ENCODE assay signal across 8 cellular contexts in the genomic region with DNA sequence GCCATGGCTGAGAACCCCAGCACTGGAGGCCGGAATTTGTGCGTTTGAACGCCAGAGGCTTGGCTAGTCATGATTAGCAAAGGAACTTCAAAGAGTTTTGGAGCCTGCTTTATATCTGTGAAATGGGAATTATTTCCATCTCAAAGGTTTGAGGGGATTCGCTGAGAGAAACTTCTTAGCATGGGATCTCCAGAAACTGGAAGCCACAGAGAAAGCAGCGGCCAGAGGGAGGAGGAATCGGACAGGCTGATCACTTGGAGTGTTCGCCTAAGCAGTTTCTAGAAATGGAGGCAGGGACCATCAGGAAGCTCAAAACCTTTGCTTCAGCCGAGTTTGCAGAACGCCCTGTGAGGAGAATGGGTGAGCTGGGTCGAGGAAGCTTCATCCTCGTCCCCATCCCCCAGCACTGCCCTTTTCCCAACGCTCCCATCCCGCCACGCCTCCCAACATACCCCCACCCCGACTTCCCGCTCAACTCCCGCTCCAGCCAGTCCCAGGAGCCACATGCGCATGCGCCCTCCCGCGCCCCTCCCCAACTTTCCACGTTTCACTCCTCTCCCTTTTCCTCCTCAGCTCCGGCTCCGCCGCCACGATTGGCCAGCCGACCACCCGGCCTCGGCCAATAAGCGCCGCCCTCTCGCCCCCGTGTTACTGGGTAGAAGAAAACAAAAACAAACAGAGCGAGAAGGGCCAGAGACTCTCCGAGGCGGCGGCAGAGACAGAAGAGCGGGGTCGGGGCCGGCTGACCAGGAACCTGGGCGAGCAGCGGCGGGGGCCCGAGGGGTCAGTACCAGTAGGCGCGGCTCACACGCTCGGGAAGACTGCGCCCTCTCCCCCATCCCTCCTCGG. TPM values are rescaled to one million over a fixed set of nuclear protein-coding genes. Genes with fewer than 3 reads are reported as not detected.
DNase-seq lines count a peak whose midpoint lies in the region; ATAC-seq and TF ChIP-seq lines count a peak whose summit lies in the region.

TSS of gene PDCD4 (plus strand) at position 693 of the 849 bp plus-strand sequence. CDS start 4,100 bp downstream, outside the sequence.

- H3K27ac ChIP-seq in PC-9: peak within 1 kb of the TSS; percentile 19; the same call in 1 of the 2 replicates

- peaks cover 21% of the 10 kb centered on the region for H3K79me2 ChIP-seq in PC-9 (ENCODE audit: low read depth)

- no peaks in the 10 kb centered on the region for H3K36me3 ChIP-seq in PC-9 (ENCODE audit: low read depth)
- no peaks in the 10 kb centered on the region for H3K36me3 ChIP-seq in mucosa of stomach (ENCODE audit: control insufficient read depth, insufficient read depth, low read length)

- POLR2A ChIA-PET in PC-9 (lab: Charles Lee; ENCODE audit: unreplicated experiment): interaction anchor here (0.6 to 0.8 kb wide), 3 partner anchors 13 to 707 kb away, joined by 3 to 7 read pairs (median 3); no protein-coding TSS in a partner anchor

- peak within 1 kb of the TSS; percentile 60 for H3K4me3 ChIP-seq in Jurkat, Clone E6-1 (ENCODE audit: low read length)
- H3K4me3 ChIP-seq in PC-9 (peak within 1 kb of the TSS; percentile 80), mucosa of stomach (ENCODE audit: low read length) (peak within 1 kb of the TSS; percentile 44)

- BruUV-seq in PC-9 (replicated peaks; lab: Mats Ljungman, UMichigan): TSS peak; percentile 69

- no peaks in the 10 kb centered on the region for H3K9me3 ChIP-seq in PC-9 (ENCODE audit: insufficient read depth, low read depth)
- no peaks in the 10 kb centered on the region for H3K9me3 ChIP-seq in mucosa of stomach (ENCODE audit: control insufficient read depth, low read length)

- H3K4me1 ChIP-seq in PC-9 (replicated peaks; ENCODE audit: insufficient read depth) (peaks cover 14% of the 10 kb centered on the region), mucosa of stomach (ENCODE audit: control insufficient read depth, insufficient read depth, low read length) (peaks cover 26% of the 10 kb centered on the region)

- no peaks in the 10 kb centered on the region for H3K36me3 Mint-ChIP-seq in activated T-cell treated with anti-CD3 and anti-CD28 coated beads, Interleukin-2, amount 50 U/mL, for 4 hours (ENCODE audit: insufficient read depth)

- intact Hi-C loops in PC-9 (cut with micrococcal nuclease; ENCODE audit: unreplicated experiment): loop anchor here (5.0 kb wide), 2 partner anchors 54 to 119 kb away; no protein-coding TSS in a partner anchor

- H3K27me3 ChIP-seq in PC-9 (ENCODE audit: insufficient read depth, low read depth): no peaks in the 10 kb centered on the region
- H3K27me3 ChIP-seq in mucosa of stomach (ENCODE audit: control insufficient read depth, insufficient read depth, low read length): no peaks in the 10 kb centered on the region

- H3K27me3 Mint-ChIP-seq in activated T-cell treated with anti-CD3 and anti-CD28 coated beads, Interleukin-2, amount 50 U/mL, for 4 hours (ENCODE audit: low read depth): no peaks in the 10 kb centered on the region

- ATAC-seq in GM21619 (IDR thresholded peaks at IDR 0.05; ENCODE audit: unreplicated experiment): peak; percentile 73
- ATAC-seq in activated T-cell treated with anti-CD3 and anti-CD28 coated beads, Interleukin-2, amount 50 U/mL, for 4 hours: peak; percentile 79 to 84

- DNase-seq in DMS153 (lab: John Stamatoyannopoulos, UW): peak; percentile 98
- peak; percentile 90 for DNase-seq in Jurkat, Clone E6-1 (ENCODE audit: low read depth, low spot score)
- DNase-seq in PC-9: peak; percentile 82 to 95
- peak; percentile 92 for DNase-seq in activated T-cell treated with anti-CD3 and anti-CD28 coated beads, Interleukin-2, amount 50 U/mL, for 4 hours
- peak; percentile 94 to 96 for DNase-seq in erythroblast (lab: John Stamatoyannopoulos, UW)
- DNase-seq in stimulated activated CD8-positive, alpha-beta memory T cell treated with anti-CD3 and anti-CD28 coated beads, Interleukin-7, amount 100 ng/mL, for 1 hour (ENCODE audit: low read depth in 2 of 2): peak; percentile 84 to 89

- TF ChIP-seq POLR2A in erythroblast (IDR thresholded peaks at IDR 0.05; ENCODE audit: low read length): peak; percentile 85

- peak within 1 kb of the TSS; percentile 98 for H3K4me3 Mint-ChIP-seq in activated T-cell treated with anti-CD3 and anti-CD28 coated beads, Interleukin-2, amount 50 U/mL, for 4 hours

- H3K9ac ChIP-seq in mucosa of stomach (ENCODE audit: low read length): peak within 1 kb of the TSS; percentile 87

- peaks cover 70% of the 10 kb centered on the region for H3K4me1 Mint-ChIP-seq in activated T-cell treated with anti-CD3 and anti-CD28 coated beads, Interleukin-2, amount 50 U/mL, for 4 hours (ENCODE audit: low read depth)

- no peaks in the 10 kb centered on the region for H4K20me1 ChIP-seq in PC-9 (ENCODE audit: insufficient read depth)

- H3K9me3 Mint-ChIP-seq in activated T-cell treated with anti-CD3 and anti-CD28 coated beads, Interleukin-2, amount 50 U/mL, for 4 hours: no peaks in the 10 kb centered on the region

- peak within 1 kb of the TSS; percentile 92 for H3K4me2 ChIP-seq in PC-9

- H3F3A ChIP-seq in PC-9 (ENCODE audit: insufficient read depth, low read depth): no peaks in the 10 kb centered on the region

- CTCF ChIA-PET in PC-9 (lab: Charles Lee): no interaction called here

- peak within 1 kb of the TSS; percentile 89 for H2AFZ ChIP-seq in PC-9

- H3K9me2 ChIP-seq in PC-9 (ENCODE audit: insufficient read depth): no peaks in the 10 kb centered on the region

- no peak for TF ChIP-seq CTCF in PC-9 (conservative IDR thresholded peaks at IDR 0.05)

RNA-seq across cellular contexts. Expression of gene PDCD4, which starts in this region (rescaled TPM):
- 66.6 TPM for polyA plus RNA-seq in Jurkat, Clone E6-1 (2012; ENCODE audit: insufficient read depth, insufficient read length)
- total RNA-seq in PC-9 (2021): 92.4 and 96.4 TPM in 2 replicates
- total RNA-seq in activated T-cell treated with anti-CD3 and anti-CD28 coated beads, Interleukin-2, amount 50 U/mL, for 4 hours: 10 to 100 TPM; 36.5 to 55.1 (median 41.3) TPM

Comparison
In these comparisons a context has a peak if more than half of its experiments do, and no peak if none do; other contexts are left out.
1. Peak in every context shown above with its lines: DNase-seq, ATAC-seq, H3K4me3 ChIP-seq and H3K27ac ChIP-seq.